9 cellular contexts compared by ENCODE assay signal in the genomic region with DNA sequence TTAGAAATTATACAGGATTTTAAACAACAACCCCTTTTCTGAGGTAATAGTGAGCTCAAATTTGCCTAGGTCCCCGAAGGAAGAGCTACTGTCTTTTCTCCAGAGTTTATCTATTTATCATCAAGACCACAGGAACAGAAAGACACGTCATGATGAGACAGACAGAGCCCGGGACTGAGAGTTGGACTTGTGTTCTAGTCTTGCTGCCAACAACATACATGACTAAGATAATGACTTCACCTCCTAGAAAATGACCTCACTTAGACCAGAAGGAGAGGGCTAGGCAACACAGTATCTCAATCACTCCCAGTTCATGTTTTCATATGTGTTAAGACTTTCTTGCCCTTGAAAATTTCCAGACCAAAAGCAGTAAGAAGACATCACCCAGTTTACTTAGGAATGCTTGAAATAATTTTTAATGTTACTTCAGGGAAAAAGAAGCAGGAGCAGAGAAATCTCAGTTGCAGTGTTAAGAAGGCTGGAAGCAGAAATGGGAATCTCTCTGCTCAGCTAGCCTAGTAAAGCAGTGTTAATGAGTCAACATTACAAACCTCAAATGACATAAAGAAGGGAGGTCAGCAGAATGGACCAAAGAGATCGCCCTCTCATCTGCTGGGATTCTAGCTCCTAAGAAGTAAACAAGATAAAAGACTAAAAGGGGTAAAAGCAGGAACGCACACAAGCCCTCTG. TPM values are rescaled to one million over a fixed set of nuclear protein-coding genes. Genes with fewer than 3 reads are reported as not detected.
A peak's percentile ranks its signal among the peaks of the same experiment; 100 is the strongest.
DNase-seq lines count a peak whose midpoint lies in the region; ATAC-seq and TF ChIP-seq lines count a peak whose summit lies in the region.
"Had no signal": no experiment of that assay in that cellular context is flagged by ENCODE, and none has a peak within 500 bp of the region (broad histone marks: within the 10 kb centered on the region; RNA-seq: fewer than 3 reads in every experiment).

No MANE protein-coding gene starts in this region.

- intact Hi-C loops in HCT116 (cut with micrococcal nuclease), result no loop called here
- intact Hi-C loops in left cardiac atrium (cut with DNase I), result loop anchor here in 1 of 2 donors (10.0 kb wide), 1 partner anchor 652 kb away; no protein-coding TSS in a partner anchor

- H3K4me3 ChIP-seq in HCT116 (replicated peaks in 1 of 2; ENCODE audit: low read depth in 1 of 2, low read length in 2 of 2), result peak overlapping the region in 1 of 2 experiments; percentile 13; a peak in 2 of 4 replicates

- H3K27me3 Mint-ChIP-seq in stimulated activated naive CD8-positive, alpha-beta T cell treated with anti-CD3 and anti-CD28 coated beads, Interleukin-15, amount 100 ng/mL, for 72 hours, result no peaks in the 10 kb centered on the region

- POLR2A ChIA-PET in HCT116 (lab: Charles Lee), result interaction anchor here (2.6 kb wide), 1 partner anchor 15 kb away, joined by 8 read pairs; no protein-coding TSS in a partner anchor

- ATAC-seq in HCT116 (peak; percentile 89), left cardiac atrium (peak; percentile 35 to 93), HG02981 (IDR thresholded peaks at IDR 0.05; ENCODE audit: unreplicated experiment) (no peak)
- no peak for ATAC-seq in stimulated activated naive CD8-positive, alpha-beta T cell treated with anti-CD3 and anti-CD28 coated beads, Interleukin-15, amount 100 ng/mL, for 72 hours

- no peak overlapping the region for H3K4me3 Mint-ChIP-seq in stimulated activated naive CD8-positive, alpha-beta T cell treated with anti-CD3 and anti-CD28 coated beads, Interleukin-15, amount 100 ng/mL, for 72 hours

- peak overlapping the region; percentile 42; the same call in 1 of the 2 replicates for H3K27ac ChIP-seq in HCT116 (ENCODE audit: low read depth, low read length)

- H3K27ac Mint-ChIP-seq in stimulated activated naive CD8-positive, alpha-beta T cell treated with anti-CD3 and anti-CD28 coated beads, Interleukin-15, amount 100 ng/mL, for 72 hours, result no peak overlapping the region

- no peak for TF ChIP-seq POLR2A in HCT116 (IDR thresholded peaks at IDR 0.05; ENCODE audit: borderline replicate concordance, extremely low read depth, insufficient read depth, insufficient read length)

- DNase-seq in HCT116 (ENCODE audit: low read depth, low spot score) (peak; percentile 93), T1000 (lab: John Stamatoyannopoulos, UW) (peak; percentile 40), left cardiac atrium (peak; percentile 25), stromal cell of bone marrow (ENCODE audit: low read depth) (peak; percentile 97), hippocampal formation (lab: John Stamatoyannopoulos, UW) (no peak), ureter (ENCODE audit: low spot score) (no peak)
- DNase-seq in stimulated activated naive CD8-positive, alpha-beta T cell treated with anti-CD3 and anti-CD28 coated beads, Interleukin-15, amount 100 ng/mL, for 72 hours, result no peak
- DNase-seq: NK-92 treated with Interleukin-12 subunit alpha and Interleukin-12 subunit beta, amount 100 ng/mL, for 24 hours had no signal

- no peaks in the 10 kb centered on the region for H3K36me3 ChIP-seq in HCT116 (ENCODE audit: control insufficient read depth in 1 of 2, insufficient read depth in 2 of 2, low read length in 2 of 2)

- H3K9ac ChIP-seq in HCT116 (ENCODE audit: low read length), result peak overlapping the region; percentile 21

- H3K4me1 Mint-ChIP-seq in stimulated activated naive CD8-positive, alpha-beta T cell treated with anti-CD3 and anti-CD28 coated beads, Interleukin-15, amount 100 ng/mL, for 72 hours, result no peaks in the 10 kb centered on the region

- H3K79me2 ChIP-seq in HCT116 (ENCODE audit: insufficient read depth, low read length), result no peaks in the 10 kb centered on the region

- H3K27me3 ChIP-seq in HCT116 (ENCODE audit: insufficient read depth, low read length), result no peaks in the 10 kb centered on the region

- no peaks in the 10 kb centered on the region for H4K20me1 ChIP-seq in HCT116 (ENCODE audit: insufficient read depth)

- TF ChIP-seq RAD21 in HCT116 (IDR thresholded peaks at IDR 0.05; ENCODE audit: low read depth), result no peak; the same call in 1 of the 2 replicates

- RAD21 ChIA-PET in HCT116 (lab: Charles Lee; ENCODE audit: low non-redundant PET in 1 of 2, low total read pairs in 2 of 2, uncharacterized antibody in 2 of 2, unreplicated experiment in 2 of 2), result interaction anchor here in 1 of 2 experiments (0.6 kb wide), 1 partner anchor 462 kb away, joined by 9 read pairs; no protein-coding TSS in a partner anchor

- peaks cover 26 to 49% of the 10 kb centered on the region in 2 experiments for H3K4me1 ChIP-seq in HCT116 (ENCODE audit: control insufficient read depth in 1 of 2, insufficient read depth in 2 of 2, low read length in 2 of 2)

- BruUV-seq in HCT116 (replicated peaks; lab: Mats Ljungman, UMichigan), result TSS peak; percentile 93

- H3K9me3 Mint-ChIP-seq in stimulated activated naive CD8-positive, alpha-beta T cell treated with anti-CD3 and anti-CD28 coated beads, Interleukin-15, amount 100 ng/mL, for 72 hours, result no peaks in the 10 kb centered on the region

- no peak for TF ChIP-seq CTCF in HCT116 (IDR thresholded peaks at IDR 0.05 in 2 of 3, conservative IDR thresholded peaks at IDR 0.05 in 1 of 3; ENCODE audit: borderline replicate concordance in 1 of 3, insufficient read depth in 1 of 3, low read depth in 2 of 3, low read length in 2 of 3)

- CTCF ChIA-PET in HCT116 (lab: Charles Lee), result interaction anchor here (1.3 to 1.7 kb wide), 2 partner anchors 15 to 23 kb away, joined by 3 to 4 read pairs; no protein-coding TSS in a partner anchor

- H3K9me2 ChIP-seq in HCT116 (ENCODE audit: insufficient read depth), result no peaks in the 10 kb centered on the region

- H3K9me3 ChIP-seq in HCT116 (ENCODE audit: control insufficient read depth in 1 of 2, insufficient read depth in 1 of 2, low read depth in 1 of 2, low read length in 2 of 2), result no peaks in the 10 kb centered on the region

- peak overlapping the region; percentile 24 for H2AFZ ChIP-seq in HCT116 (ENCODE audit: low read depth, low read length, poor library complexity, severe bottlenecking)

- peak overlapping the region; percentile 65 for H3K4me2 ChIP-seq in HCT116 (ENCODE audit: low read length)

TF ChIP-seq in HCT116, 20 proteins besides CTCF, POLR2A, EP300 and RAD21 (continues in another document):
- TF ChIP-seq CEBPB (IDR thresholded peaks at IDR 0.05; ENCODE audit: low read depth), result peak; percentile 64; the same call in 1 of the 2 replicates
- TF ChIP-seq JUND (IDR thresholded peaks at IDR 0.05), result peak; percentile 88
- TF ChIP-seq, protein P1, sequence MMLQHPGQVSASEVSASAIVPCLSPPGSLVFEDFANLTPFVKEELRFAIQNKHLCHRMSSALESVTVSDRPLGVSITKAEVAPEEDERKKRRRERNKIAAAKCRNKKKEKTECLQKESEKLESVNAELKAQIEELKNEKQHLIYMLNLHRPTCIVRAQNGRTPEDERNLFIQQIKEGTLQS (IDR thresholded peaks at IDR 0.05), result peak; percentile 69
- TF ChIP-seq, protein P2, sequence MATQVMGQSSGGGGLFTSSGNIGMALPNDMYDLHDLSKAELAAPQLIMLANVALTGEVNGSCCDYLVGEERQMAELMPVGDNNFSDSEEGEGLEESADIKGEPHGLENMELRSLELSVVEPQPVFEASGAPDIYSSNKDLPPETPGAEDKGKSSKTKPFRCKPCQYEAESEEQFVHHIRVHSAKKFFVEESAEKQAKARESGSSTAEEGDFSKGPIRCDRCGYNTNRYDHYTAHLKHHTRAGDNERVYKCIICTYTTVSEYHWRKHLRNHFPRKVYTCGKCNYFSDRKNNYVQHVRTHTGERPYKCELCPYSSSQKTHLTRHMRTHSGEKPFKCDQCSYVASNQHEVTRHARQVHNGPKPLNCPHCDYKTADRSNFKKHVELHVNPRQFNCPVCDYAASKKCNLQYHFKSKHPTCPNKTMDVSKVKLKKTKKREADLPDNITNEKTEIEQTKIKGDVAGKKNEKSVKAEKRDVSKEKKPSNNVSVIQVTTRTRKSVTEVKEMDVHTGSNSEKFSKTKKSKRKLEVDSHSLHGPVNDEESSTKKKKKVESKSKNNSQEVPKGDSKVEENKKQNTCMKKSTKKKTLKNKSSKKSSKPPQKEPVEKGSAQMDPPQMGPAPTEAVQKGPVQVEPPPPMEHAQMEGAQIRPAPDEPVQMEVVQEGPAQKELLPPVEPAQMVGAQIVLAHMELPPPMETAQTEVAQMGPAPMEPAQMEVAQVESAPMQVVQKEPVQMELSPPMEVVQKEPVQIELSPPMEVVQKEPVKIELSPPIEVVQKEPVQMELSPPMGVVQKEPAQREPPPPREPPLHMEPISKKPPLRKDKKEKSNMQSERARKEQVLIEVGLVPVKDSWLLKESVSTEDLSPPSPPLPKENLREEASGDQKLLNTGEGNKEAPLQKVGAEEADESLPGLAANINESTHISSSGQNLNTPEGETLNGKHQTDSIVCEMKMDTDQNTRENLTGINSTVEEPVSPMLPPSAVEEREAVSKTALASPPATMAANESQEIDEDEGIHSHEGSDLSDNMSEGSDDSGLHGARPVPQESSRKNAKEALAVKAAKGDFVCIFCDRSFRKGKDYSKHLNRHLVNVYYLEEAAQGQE (IDR thresholded peaks at IDR 0.05; ENCODE audit: low read depth), result no peak
- TF ChIP-seq POLR2AphosphoS5 (IDR thresholded peaks at IDR 0.05; ENCODE audit: low read depth, low read length), result peak; percentile 40
- TF ChIP-seq EZH2 (IDR thresholded peaks at IDR 0.05), result no peak
- peak; percentile 74; the same call in 1 of the 2 replicates for TF ChIP-seq CBX3 (IDR thresholded peaks at IDR 0.05; ENCODE audit: low read depth)
- TF ChIP-seq EGR1 (IDR thresholded peaks at IDR 0.05; ENCODE audit: low read depth), result no peak
- TF ChIP-seq FOSL1 (IDR thresholded peaks at IDR 0.05; ENCODE audit: low read depth), result peak; percentile 94
- TF ChIP-seq, protein P3, sequence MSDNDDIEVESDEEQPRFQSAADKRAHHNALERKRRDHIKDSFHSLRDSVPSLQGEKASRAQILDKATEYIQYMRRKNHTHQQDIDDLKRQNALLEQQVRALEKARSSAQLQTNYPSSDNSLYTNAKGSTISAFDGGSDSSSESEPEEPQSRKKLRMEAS (IDR thresholded peaks at IDR 0.05), result peak; percentile 33; the same call in 1 of the 2 replicates

RNA-seq across cellular contexts. Expression of a gene that starts 24.9 kb away (rescaled TPM):
- total RNA-seq in HCT116 (2021; ENCODE audit: unreplicated experiment) (9.8 TPM), left cardiac atrium (10 to 100 TPM; 16.5 to 18.5 TPM), ureter (13.8 TPM)
- 7.5 and 9.3 TPM in 2 replicates for polyA plus RNA-seq in HCT116 (2012)

Comparison
In these comparisons a context has a peak if more than half of its experiments do, and no peak if none do; other contexts are left out.
1. ATAC-seq: peak in HCT116 (single experiment) and left cardiac atrium (2 of 2); none in stimulated activated naive CD8-positive, alpha-beta T cell treated with anti-CD3 and anti-CD28 coated beads, Interleukin-15, amount 100 ng/mL, for 72 hours (single experiment) and HG02981 (single experiment).
2. DNase-seq: peak in HCT116 (single experiment), T1000 (single experiment), left cardiac atrium (single experiment) and stromal cell of bone marrow (single experiment); none in hippocampal formation (0 of 2), stimulated activated naive CD8-positive, alpha-beta T cell treated with anti-CD3 and anti-CD28 coated beads, Interleukin-15, amount 100 ng/mL, for 72 hours (0 of 2) and ureter (single experiment).